Comparison of ENCODE assay signal across 8 cellular contexts in the genomic region with DNA sequence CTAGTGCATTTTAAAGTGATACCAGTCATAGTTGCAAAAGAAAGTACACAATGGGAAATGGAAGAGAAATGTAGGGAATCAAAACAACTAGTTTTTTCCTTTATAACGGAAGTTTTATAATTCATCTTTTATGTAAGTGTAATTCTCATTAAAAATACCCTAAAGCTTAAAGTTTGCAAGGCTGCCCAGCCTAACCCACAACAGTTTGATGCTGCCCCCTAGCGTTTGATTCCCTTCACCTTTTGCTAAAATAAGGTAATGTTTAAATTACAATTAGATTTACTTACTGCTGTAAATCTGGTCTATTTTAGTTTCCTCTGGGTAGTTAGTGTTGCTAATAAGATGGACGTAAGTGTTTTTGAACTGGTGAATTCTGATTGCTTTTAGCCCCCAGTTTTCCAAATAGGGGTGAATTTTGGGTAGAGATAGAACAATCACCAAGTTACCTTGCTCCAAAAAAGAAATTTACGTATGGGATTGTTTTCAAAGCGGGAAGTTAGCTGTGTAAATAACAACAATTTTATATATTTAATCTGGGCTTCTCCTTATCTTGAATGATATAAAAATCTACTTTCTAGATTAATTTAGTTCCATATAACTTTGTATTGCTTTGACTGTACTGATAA. TPM values are rescaled to one million over a fixed set of nuclear protein-coding genes. Genes with fewer than 3 reads are reported as not detected.
DNase-seq lines count a peak whose midpoint lies in the region; ATAC-seq lines count a peak whose summit lies in the region.

No MANE protein-coding gene starts in this region.

- peak overlapping the region; percentile 98 for H3K4me3 Mint-ChIP-seq in activated CD8-positive, alpha-beta T cell treated with anti-CD3 and anti-CD28 coated beads, Interleukin-2, amount 10 ng/mL, durations not matched to agents 7 days and 5 days
- peak overlapping the region; percentile 93 to 100 (median 99) for H3K4me3 Mint-ChIP-seq in naive B cell
- H3K4me3 Mint-ChIP-seq in stimulated activated memory B cell treated with anti-CD40 and anti-IgM and Interleukin-4, amounts not matched to agents 10 μg/mL and 1 μg/mL and 100 μg/mL, for 72 hours = peak overlapping the region; percentile 86

- POLR2A ChIA-PET in activated CD8-positive, alpha-beta T cell treated with anti-CD3 and anti-CD28 coated beads, Interleukin-2, amount 10 ng/mL, durations not matched to agents 7 days and 5 days (lab: Charles Lee) = interaction anchor here (1.1 to 6.1 kb wide), 8 partner anchors 96 to 506 kb away, joined by 3 to 215 read pairs (median 8); no protein-coding TSS in a partner anchor

- ATAC-seq in GM21576 (IDR thresholded peaks at IDR 0.05; ENCODE audit: unreplicated experiment) (peak; percentile 12), naive B cell (ENCODE audit: low read depth in 2 of 2) (no peak), GM21737 (IDR thresholded peaks at IDR 0.05; ENCODE audit: unreplicated experiment) (no peak)
- ATAC-seq in activated CD8-positive, alpha-beta T cell treated with anti-CD3 and anti-CD28 coated beads, Interleukin-2, amount 10 ng/mL, durations not matched to agents 7 days and 5 days = no peak
- no peak for ATAC-seq in stimulated activated memory B cell treated with anti-CD40 and anti-IgM and Interleukin-4, amounts not matched to agents 10 μg/mL and 1 μg/mL and 100 μg/mL, for 72 hours

- CTCF ChIA-PET in activated CD8-positive, alpha-beta T cell treated with anti-CD3 and anti-CD28 coated beads, Interleukin-2, amount 10 ng/mL, durations not matched to agents 7 days and 5 days (lab: Charles Lee) = interaction anchor here (0.6 to 3.7 kb wide), 65 partner anchors 9 to 1114 kb away, joined by 3 to 120 read pairs (median 4); a partner anchor contains a TSS

- peak overlapping the region; percentile 100 for H3K27ac Mint-ChIP-seq in activated CD8-positive, alpha-beta T cell treated with anti-CD3 and anti-CD28 coated beads, Interleukin-2, amount 10 ng/mL, durations not matched to agents 7 days and 5 days
- peak overlapping the region; percentile 78 to 100 (median 98) for H3K27ac Mint-ChIP-seq in naive B cell
- peak overlapping the region; percentile 96 for H3K27ac Mint-ChIP-seq in stimulated activated memory B cell treated with anti-CD40 and anti-IgM and Interleukin-4, amounts not matched to agents 10 μg/mL and 1 μg/mL and 100 μg/mL, for 72 hours

- DNase-seq in AG20443 (ENCODE audit: low spot score) (peak; percentile 42), NCI-H526 (lab: John Stamatoyannopoulos, UW) (peak; percentile 36 to 81), naive B cell (peak; percentile 69)
- peak; percentile 91 for DNase-seq in activated CD8-positive, alpha-beta T cell treated with anti-CD3 and anti-CD28 coated beads, Interleukin-2, amount 10 ng/mL, durations not matched to agents 7 days and 5 days
- DNase-seq in effector CD8-positive, alpha-beta T cell (lab: John Stamatoyannopoulos, UW) = peak; percentile 62

- peaks cover 53% of the 10 kb centered on the region for H3K36me3 Mint-ChIP-seq in activated CD8-positive, alpha-beta T cell treated with anti-CD3 and anti-CD28 coated beads, Interleukin-2, amount 10 ng/mL, durations not matched to agents 7 days and 5 days (ENCODE audit: low read depth)
- peaks cover 9 to 13% of the 10 kb centered on the region in 2 donors for H3K36me3 Mint-ChIP-seq in naive B cell
- H3K36me3 Mint-ChIP-seq in stimulated activated memory B cell treated with anti-CD40 and anti-IgM and Interleukin-4, amounts not matched to agents 10 μg/mL and 1 μg/mL and 100 μg/mL, for 72 hours = peaks cover 5% of the 10 kb centered on the region

- peaks cover 2% of the 10 kb centered on the region for H3K27me3 Mint-ChIP-seq in activated CD8-positive, alpha-beta T cell treated with anti-CD3 and anti-CD28 coated beads, Interleukin-2, amount 10 ng/mL, durations not matched to agents 7 days and 5 days (ENCODE audit: low read depth)
- H3K27me3 Mint-ChIP-seq in naive B cell = no peaks in the 10 kb centered on the region
- no peaks in the 10 kb centered on the region for H3K27me3 Mint-ChIP-seq in stimulated activated memory B cell treated with anti-CD40 and anti-IgM and Interleukin-4, amounts not matched to agents 10 μg/mL and 1 μg/mL and 100 μg/mL, for 72 hours

- H3K9me3 Mint-ChIP-seq in activated CD8-positive, alpha-beta T cell treated with anti-CD3 and anti-CD28 coated beads, Interleukin-2, amount 10 ng/mL, durations not matched to agents 7 days and 5 days (ENCODE audit: insufficient read depth) = no peaks in the 10 kb centered on the region
- H3K9me3 Mint-ChIP-seq in naive B cell = peaks cover 0 to 3% (median 0%) of the 10 kb centered on the region in 7 donors
- no peaks in the 10 kb centered on the region for H3K9me3 Mint-ChIP-seq in stimulated activated memory B cell treated with anti-CD40 and anti-IgM and Interleukin-4, amounts not matched to agents 10 μg/mL and 1 μg/mL and 100 μg/mL, for 72 hours

- peaks cover 39% of the 10 kb centered on the region for H3K4me1 Mint-ChIP-seq in activated CD8-positive, alpha-beta T cell treated with anti-CD3 and anti-CD28 coated beads, Interleukin-2, amount 10 ng/mL, durations not matched to agents 7 days and 5 days (ENCODE audit: low read depth)
- H3K4me1 Mint-ChIP-seq in naive B cell = peaks cover 35 to 60% (median 51%) of the 10 kb centered on the region in 3 donors
- peaks cover 43% of the 10 kb centered on the region for H3K4me1 Mint-ChIP-seq in stimulated activated memory B cell treated with anti-CD40 and anti-IgM and Interleukin-4, amounts not matched to agents 10 μg/mL and 1 μg/mL and 100 μg/mL, for 72 hours

RNA-seq across cellular contexts. Expression of a gene that starts 3.4 kb away (rescaled TPM):
- total RNA-seq in activated CD8-positive, alpha-beta T cell treated with anti-CD3 and anti-CD28 coated beads, Interleukin-2, amount 10 ng/mL, durations not matched to agents 7 days and 5 days = 10 to 100 TPM; 49.0 to 50.9 TPM
- polyA plus RNA-seq in naive B cell (ENCODE audit: low read depth in 6 of 6) = 10 to 100 TPM; 14.8 to 24.4 (median 20.7) TPM
